ENCODE assay signal across 25 cellular contexts in the genomic region with DNA sequence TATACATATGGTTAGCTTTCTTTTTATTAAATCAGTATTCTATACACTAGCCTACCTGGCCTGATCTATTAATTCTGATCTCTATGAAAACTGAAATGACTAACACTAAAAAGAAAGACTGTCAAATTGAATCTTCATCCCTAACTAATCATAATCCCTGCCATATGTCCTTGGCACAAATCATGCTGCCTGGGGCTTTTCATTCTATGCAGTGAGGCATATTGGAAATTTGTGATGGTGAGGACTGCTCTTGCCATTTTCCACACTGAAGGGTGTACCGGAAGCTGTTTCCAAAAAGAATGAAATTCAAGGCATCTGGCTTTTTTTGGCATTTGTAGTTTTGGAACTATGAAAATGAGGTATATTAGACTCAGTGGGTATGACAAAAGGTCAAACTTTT.
A peak's percentile ranks its signal among the peaks of the same experiment; 100 is the strongest.
DNase-seq lines count a peak whose midpoint lies in the region; FAIRE-seq and TF ChIP-seq lines count a peak whose summit lies in the region.
"Had no signal": no experiment of that assay in that cellular context is flagged by ENCODE, and none has a peak within 500 bp of the region (broad histone marks: within the 10 kb centered on the region; RNA-seq: fewer than 3 reads in every experiment).

No MANE protein-coding gene starts in this region.

- FAIRE-seq in D721Med (lab: Jason Lieb, UNC): peak; percentile 80
- FAIRE-seq: A549, GM12878, GM19239, H1 had no signal

- no peak for TF ChIP-seq CTCF in D721Med (IDR thresholded peaks at IDR 0.05; ENCODE audit: insufficient read depth, missing control alignments)

- DNase-seq in D721Med (ENCODE audit: insufficient read length, low spot score): no peak
- DNase-seq in NCI-H1694 (lab: John Stamatoyannopoulos, UW): peak; percentile 46
- peak; percentile 60 for DNase-seq in NCI-H69 (lab: John Stamatoyannopoulos, UW)
- peak; percentile 14 for DNase-seq in pons (ENCODE audit: low spot score)
- no peak for DNase-seq in COLO829 (ENCODE audit: low spot score)
- DNase-seq in NCI-H2107 (lab: John Stamatoyannopoulos, UW): no peak
- DNase-seq in glomerular visceral epithelial cell (ENCODE audit: extremely low spot score): no peak
- DNase-seq: 8988T; ACHN; AML-193; BE2C; Calu3; CD4-positive, alpha-beta T cell; CD8-positive, alpha-beta memory T cell; COR-L47; DMS153; DND-41; GDM1; GM23248; H7; HCEC 1CT had no signal

Comparison
In these comparisons a context has a peak if more than half of its experiments do, and no peak if none do; other contexts are left out.
1. DNase-seq: peak in NCI-H1694 (single experiment), NCI-H69 (single experiment) and pons (single experiment); none in D721Med (single experiment), COLO829 (single experiment), NCI-H2107 (single experiment) and glomerular visceral epithelial cell (single experiment).